Comparison of ENCODE assay signal across 8 cellular contexts in the genomic region with DNA sequence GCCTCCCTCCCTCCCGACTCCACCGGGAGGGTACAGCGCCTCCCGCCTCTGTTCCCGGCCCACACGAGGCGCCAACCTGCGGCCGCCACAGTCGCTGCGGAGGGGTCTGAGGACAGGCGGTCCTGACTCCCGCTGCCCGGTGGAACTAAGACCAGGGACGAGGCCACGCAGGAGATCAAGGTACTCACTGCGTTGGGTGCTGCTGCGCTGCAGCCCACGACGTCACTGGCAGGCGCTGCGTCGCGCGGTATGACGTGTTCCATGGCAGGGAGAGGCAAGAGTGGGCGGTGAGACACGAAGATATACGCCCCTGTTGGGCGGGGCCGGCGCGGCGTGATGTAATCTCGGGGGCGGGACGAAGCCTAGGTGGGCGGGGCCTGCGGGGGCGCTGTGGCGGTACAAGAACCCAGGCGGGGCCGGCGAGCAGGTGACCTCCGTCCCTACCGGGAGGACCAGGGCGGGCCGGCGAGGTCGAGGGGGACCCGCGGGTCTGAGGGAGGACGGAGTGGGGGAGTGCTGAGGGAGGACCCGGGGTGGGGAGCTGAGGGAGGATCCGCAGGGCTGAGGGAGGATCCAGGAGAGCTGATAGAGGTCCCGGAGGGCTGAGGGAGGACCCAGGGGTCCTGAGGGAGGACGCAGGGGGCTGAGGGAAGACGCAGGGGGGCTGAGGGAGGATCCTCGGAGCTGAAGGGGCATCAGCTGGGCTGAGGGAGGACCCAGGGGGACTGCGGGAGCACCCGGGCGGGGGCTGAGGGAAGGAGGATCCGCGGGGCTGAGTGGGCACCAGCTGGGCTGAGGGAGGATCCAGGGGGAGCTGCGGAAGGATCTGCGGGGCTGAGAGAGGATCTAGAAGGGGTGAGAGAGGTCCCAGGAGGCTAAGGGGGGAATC. TPM values are rescaled to one million over a fixed set of nuclear protein-coding genes. Genes with fewer than 3 reads are reported as not detected.
DNase-seq lines count a peak whose midpoint lies in the region; ATAC-seq and TF ChIP-seq lines count a peak whose summit lies in the region.

A gene (minus strand): TSS at position 227 of the 889 bp plus-strand sequence. CDS start 1,039 bp downstream, outside the sequence.

- H3K9me3 ChIP-seq in IMR-90 (ENCODE audit: control insufficient read depth, insufficient read depth, low read length): no peaks in the 10 kb centered on the region
- no peaks in the 10 kb centered on the region for H3K9me3 ChIP-seq in OCI-LY7 (ENCODE audit: low read length)
- no peaks in the 10 kb centered on the region for H3K9me3 ChIP-seq in mononuclear cell (ENCODE audit: low read depth, low read length)

- H2BK120ac ChIP-seq in IMR-90 (ENCODE audit: low read depth, low read length): peak within 1 kb of the TSS; percentile 43; the same call in 1 of the 2 replicates

- H4K5ac ChIP-seq in IMR-90 (ENCODE audit: low read depth, low read length): 0 out of 2 replicates have a peak within 1 kb of the TSS, but pooled peaks have one; percentile 39

- H4K91ac ChIP-seq in IMR-90 (ENCODE audit: insufficient read depth, low read depth, low read length): peak within 1 kb of the TSS; percentile 34

- H2AK9ac ChIP-seq in IMR-90 (replicated peaks; ENCODE audit: low read depth, low read length, poor library complexity): peak within 1 kb of the TSS; percentile 94

- in situ Hi-C loops in IMR-90 (cut with MboI; ENCODE audit: low sequenced_read_pairs): no loop called here

- H3K79me2 ChIP-seq in OCI-LY7 (ENCODE audit: insufficient read depth, low read depth, low read length): peaks cover 8% of the 10 kb centered on the region

- H3K9ac ChIP-seq in IMR-90 (ENCODE audit: low read depth, low read length): peak within 1 kb of the TSS; percentile 93

- peak within 1 kb of the TSS; percentile 80 for H3K4ac ChIP-seq in IMR-90 (ENCODE audit: low read depth, low read length)

- TF ChIP-seq CTCF in IMR-90 (conservative IDR thresholded peaks at IDR 0.05; ENCODE audit: low read depth, low read length) (no peak; the same call in 1 of the 2 replicates), OCI-LY7 (conservative IDR thresholded peaks at IDR 0.05; ENCODE audit: low read length) (0 out of 2 replicates have a peak, but pooled peaks have one; percentile 18)

- H2BK15ac ChIP-seq in IMR-90 (ENCODE audit: low read depth, low read length): no peak within 1 kb of the TSS

- H3K9me1 ChIP-seq in IMR-90 (ENCODE audit: insufficient read depth, low read length): peaks cover under 1% of the 10 kb centered on the region

- H2BK5ac ChIP-seq in IMR-90 (ENCODE audit: low read depth, low read length, poor library complexity, severe bottlenecking): peak within 1 kb of the TSS; percentile 82

- H3K4me1 ChIP-seq in IMR-90 (ENCODE audit: control insufficient read depth, insufficient read depth, low read length) (peaks cover 3% of the 10 kb centered on the region), OCI-LY7 (ENCODE audit: insufficient read depth, low read length, poor library complexity, severe bottlenecking) (peaks cover 16% of the 10 kb centered on the region), mononuclear cell (ENCODE audit: insufficient read depth, low read length) (peaks cover 27% of the 10 kb centered on the region)

- peaks cover 11 to 38% of the 10 kb centered on the region in 2 experiments; a peak in 3 of 4 replicates for H3K79me1 ChIP-seq in IMR-90 (ENCODE audit: low read depth in 1 of 2, low read length in 2 of 2)

- no peak within 1 kb of the TSS for H2BK20ac ChIP-seq in IMR-90 (ENCODE audit: low read depth, low read length)

- H4K20me1 ChIP-seq in IMR-90 (ENCODE audit: insufficient read depth, low read length) (no peaks in the 10 kb centered on the region), OCI-LY7 (ENCODE audit: insufficient read depth, low read length) (no peaks in the 10 kb centered on the region)

- POLR2A ChIA-PET in IMR-90 (lab: Charles Lee; ENCODE audit: unreplicated experiment): interaction anchor here (0.6 kb wide), 1 partner anchor 211 kb away, joined by 8 read pairs; no protein-coding TSS in a partner anchor
- POLR2A ChIA-PET in OCI-LY7 (lab: Charles Lee): interaction anchor here (0.9 to 1.6 kb wide), 3 partner anchors 22 to 349 kb away, joined by 3 to 7 read pairs (median 5); a partner anchor contains a TSS

- peak within 1 kb of the TSS; percentile 37; the same call in 1 of the 2 replicates for H3K56ac ChIP-seq in IMR-90 (ENCODE audit: extremely low read depth, insufficient read depth, low read length)

- H3K4me2 ChIP-seq in IMR-90 (ENCODE audit: low read depth, low read length): peak within 1 kb of the TSS; percentile 85
- peak within 1 kb of the TSS; percentile 99 for H3K4me2 ChIP-seq in OCI-LY7 (ENCODE audit: low read length)

- H3K27me3 ChIP-seq in IMR-90 (ENCODE audit: control insufficient read depth, insufficient read depth, low read length) (no peaks in the 10 kb centered on the region), mononuclear cell (ENCODE audit: insufficient read depth, low read length) (no peaks in the 10 kb centered on the region)

- H3K27ac ChIP-seq in IMR-90 (ENCODE audit: insufficient read depth, low read length) (peak within 1 kb of the TSS; percentile 82), OCI-LY7 (ENCODE audit: low read depth, low read length, poor library complexity, severe bottlenecking) (no peak within 1 kb of the TSS)

- peaks cover 13% of the 10 kb centered on the region for H3K36me3 ChIP-seq in IMR-90 (ENCODE audit: control insufficient read depth, insufficient read depth, low read length)
- H3K36me3 ChIP-seq in OCI-LY7 (ENCODE audit: insufficient read depth, low read length): peaks cover 10% of the 10 kb centered on the region; the same call in 1 of the 2 replicates

- peak within 1 kb of the TSS; percentile 55 for H2AK5ac ChIP-seq in IMR-90 (ENCODE audit: low read depth, low read length)

- BruUV-seq in IMR-90 (replicated peaks; lab: Mats Ljungman, UMichigan): no TSS peak
- no TSS peak for BruUV-seq in OCI-LY7 (replicated peaks; lab: Mats Ljungman, UMichigan)

- TF ChIP-seq RAD21 in IMR-90 (IDR thresholded peaks at IDR 0.05; ENCODE audit: low read length): no peak

- H3K9me2 ChIP-seq in OCI-LY7 (ENCODE audit: insufficient read depth, low read length): no peaks in the 10 kb centered on the region

- H3K23ac ChIP-seq in IMR-90 (ENCODE audit: low read depth, low read length): peak within 1 kb of the TSS; percentile 63

- dilution Hi-C loops in IMR-90 (cut with HindIII; ENCODE audit: low sequenced_read_pairs, unreplicated experiment): no loop called here

- TF ChIP-seq POLR2A in IMR-90 (IDR thresholded peaks at IDR 0.05; ENCODE audit: low read depth, low read length): peak; percentile 81

- intact Hi-C loops in IMR-90 (cut with micrococcal nuclease): no loop called here
- intact Hi-C loops in OCI-LY7 (cut with micrococcal nuclease; ENCODE audit: unreplicated experiment): no loop called here

- WGBS in IMR-90 (ENCODE audit: extremely low coverage in 2 of 2, insufficient read length in 1 of 2), 2 experiments: 2% methylated on average over 41 of the region's 66 CpGs; no CpG with 5 or more reads in 1 of the 2 experiments

- peak within 1 kb of the TSS; percentile 81 for H3K14ac ChIP-seq in IMR-90 (replicated peaks; ENCODE audit: low read depth, low read length)

- peak; percentile 90 for ATAC-seq in GM21528 (IDR thresholded peaks at IDR 0.05; ENCODE audit: low FRiP score, unreplicated experiment)
- peak; percentile 97 for ATAC-seq in IMR-90 (ENCODE audit: low read depth)

- H3K4me3 ChIP-seq in IMR-90 (ENCODE audit: insufficient read depth, low read depth, low read length) (peak within 1 kb of the TSS; percentile 86), OCI-LY7 (ENCODE audit: low read depth, low read length, poor library complexity, severe bottlenecking) (peak within 1 kb of the TSS; percentile 93), mononuclear cell (ENCODE audit: low read length) (peak within 1 kb of the TSS; percentile 63)

- DNase-seq in DMS 273 (lab: John Stamatoyannopoulos, UW; ENCODE audit: unreplicated experiment): peak; percentile 98
- peak; percentile 95 for DNase-seq in IMR-90
- peak; percentile 97 for DNase-seq in OCI-LY7 (ENCODE audit: low spot score)
- DNase-seq in activated T-cell treated with anti-CD3 and anti-CD28 coated beads for 1 hour (ENCODE audit: low read depth): peak; percentile 99
- DNase-seq in epidermal melanocyte (ENCODE audit: insufficient read length, low spot score): peak; percentile 85
- peak; percentile 98 to 100 for DNase-seq in stimulated activated CD8-positive, alpha-beta memory T cell treated with anti-CD3 and anti-CD28 coated beads, Interleukin-4, amount 100 ng/mL, for 1 hour (ENCODE audit: low read depth in 2 of 2, low spot score in 1 of 2)

- peak within 1 kb of the TSS in 1 of 2 experiments; percentile 61; a peak in 3 of 4 replicates for H4K8ac ChIP-seq in IMR-90 (ENCODE audit: low read depth in 2 of 2, low read length in 2 of 2)

- peak within 1 kb of the TSS; percentile 3; the same call in 1 of the 2 replicates for H3K18ac ChIP-seq in IMR-90 (ENCODE audit: low read depth, low read length)

- CTCF ChIA-PET in IMR-90 (lab: Yijun Ruan, JAX): interaction anchor here (1.1 kb wide), 1 partner anchor 10 kb away, joined by 3 read pairs; no protein-coding TSS in a partner anchor
- CTCF ChIA-PET in OCI-LY7 (lab: Charles Lee; ENCODE audit: unreplicated experiment): interaction anchor here (0.6 kb wide), 2 partner anchors 115 to 390 kb away, joined by 4 read pairs; no protein-coding TSS in a partner anchor

- H2AFZ ChIP-seq in IMR-90 (replicated peaks; ENCODE audit: low read length, poor library complexity) (peak within 1 kb of the TSS; percentile 98), OCI-LY7 (ENCODE audit: low read length) (peak within 1 kb of the TSS; percentile 76)

TF ChIP-seq in IMR-90, 13 proteins besides CTCF, POLR2A, EP300 and RAD21 (continues in another document):
- no peak for TF ChIP-seq RFX5 (IDR thresholded peaks at IDR 0.05; ENCODE audit: low read depth, low read length)
- TF ChIP-seq, protein P1, sequence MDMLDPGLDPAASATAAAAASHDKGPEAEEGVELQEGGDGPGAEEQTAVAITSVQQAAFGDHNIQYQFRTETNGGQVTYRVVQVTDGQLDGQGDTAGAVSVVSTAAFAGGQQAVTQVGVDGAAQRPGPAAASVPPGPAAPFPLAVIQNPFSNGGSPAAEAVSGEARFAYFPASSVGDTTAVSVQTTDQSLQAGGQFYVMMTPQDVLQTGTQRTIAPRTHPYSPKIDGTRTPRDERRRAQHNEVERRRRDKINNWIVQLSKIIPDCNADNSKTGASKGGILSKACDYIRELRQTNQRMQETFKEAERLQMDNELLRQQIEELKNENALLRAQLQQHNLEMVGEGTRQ (IDR thresholded peaks at IDR 0.05; ENCODE audit: low read depth, low read length): peak; percentile 9; the same call in 1 of the 2 replicates
- no peak for TF ChIP-seq BHLHE40 (IDR thresholded peaks at IDR 0.05; ENCODE audit: low read depth, low read length)

RNA-seq across cellular contexts. Expression of the gene that starts here (rescaled TPM):
- total RNA-seq in IMR-90 (2012; rRNA removed) (48.9 TPM in 2 replicates), OCI-LY7 (2022) (46.3 and 50.0 TPM in 2 replicates), mononuclear cell (44.4 TPM)
- polyA plus RNA-seq in IMR-90 (2012; rRNA removed): 95.4 and 121 TPM in 2 replicates
- polyA plus RNA-seq in IMR-90 (2012; cell fraction: cytosol; rRNA removed): 115 and 152 TPM in 2 replicates
- polyA plus RNA-seq in IMR-90 (2012; cell fraction: nucleus; rRNA removed; ENCODE audit: low replicate concordance): 146 and 244 TPM in 2 replicates
- 92.8 and 99.5 TPM in 2 replicates for total RNA-seq in OCI-LY7 (2014; rRNA removed; shearing (Covaris generic))
